Comparison of ENCODE assay signal across 1 cellular context in genomic region chr18:673317-673716, GRCh38.
TF ChIP-seq lines count a peak whose summit lies in the region.

No MANE protein-coding gene starts in this region.

TF ChIP-seq in K562, 482 proteins besides CTCF, POLR2A, EP300 and RAD21:
- TF ChIP-seq, protein P1, sequence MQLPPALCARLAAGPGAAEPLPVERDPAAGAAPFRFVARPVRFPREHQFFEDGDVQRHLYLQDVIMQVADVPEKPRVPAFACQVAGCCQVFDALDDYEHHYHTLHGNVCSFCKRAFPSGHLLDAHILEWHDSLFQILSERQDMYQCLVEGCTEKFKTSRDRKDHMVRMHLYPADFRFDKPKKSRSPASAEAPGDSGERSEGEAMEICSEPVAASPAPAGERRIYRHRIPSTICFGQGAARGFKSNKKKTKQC (CRISPR knock-in tag; IDR thresholded peaks at IDR 0.05), result no peak
- TF ChIP-seq, protein P2, sequence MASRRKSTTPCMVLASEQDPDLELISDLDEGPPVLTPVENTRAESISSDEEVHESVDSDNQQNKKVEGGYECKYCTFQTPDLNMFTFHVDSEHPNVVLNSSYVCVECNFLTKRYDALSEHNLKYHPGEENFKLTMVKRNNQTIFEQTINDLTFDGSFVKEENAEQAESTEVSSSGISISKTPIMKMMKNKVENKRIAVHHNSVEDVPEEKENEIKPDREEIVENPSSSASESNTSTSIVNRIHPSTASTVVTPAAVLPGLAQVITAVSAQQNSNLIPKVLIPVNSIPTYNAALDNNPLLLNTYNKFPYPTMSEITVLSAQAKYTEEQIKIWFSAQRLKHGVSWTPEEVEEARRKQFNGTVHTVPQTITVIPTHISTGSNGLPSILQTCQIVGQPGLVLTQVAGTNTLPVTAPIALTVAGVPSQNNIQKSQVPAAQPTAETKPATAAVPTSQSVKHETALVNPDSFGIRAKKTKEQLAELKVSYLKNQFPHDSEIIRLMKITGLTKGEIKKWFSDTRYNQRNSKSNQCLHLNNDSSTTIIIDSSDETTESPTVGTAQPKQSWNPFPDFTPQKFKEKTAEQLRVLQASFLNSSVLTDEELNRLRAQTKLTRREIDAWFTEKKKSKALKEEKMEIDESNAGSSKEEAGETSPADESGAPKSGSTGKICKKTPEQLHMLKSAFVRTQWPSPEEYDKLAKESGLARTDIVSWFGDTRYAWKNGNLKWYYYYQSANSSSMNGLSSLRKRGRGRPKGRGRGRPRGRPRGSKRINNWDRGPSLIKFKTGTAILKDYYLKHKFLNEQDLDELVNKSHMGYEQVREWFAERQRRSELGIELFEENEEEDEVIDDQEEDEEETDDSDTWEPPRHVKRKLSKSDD (conservative IDR thresholded peaks at IDR 0.05; ENCODE audit: low read length), result no peak
- TF ChIP-seq POLR2AphosphoS2 (IDR thresholded peaks at IDR 0.05; ENCODE audit: low read length) (peak; percentile 66; the same call in 1 of the 2 replicates), POLR2H (tag; IDR thresholded peaks at IDR 0.05; ENCODE audit: low read depth) (peak; percentile 20; the same call in 1 of the 2 replicates)
